ENCODE assay signal across 8 cellular contexts in genomic region chrX:52935469-52935783, GRCh38. TPM values are rescaled to one million over a fixed set of nuclear protein-coding genes. Genes with fewer than 3 reads are reported as not detected.
DNase-seq lines count a peak whose midpoint lies in the region; ATAC-seq and TF ChIP-seq lines count a peak whose summit lies in the region.
"Not testable (repeated sequence)": the region's sequence is repeated elsewhere in the genome, so short reads cannot be mapped to it uniquely, and the experiment has no call there.

No MANE protein-coding gene starts in this region.

- H4K20me1 ChIP-seq in Karpas-422 (ENCODE audit: insufficient read depth, low read depth, low read length), result not testable (repeated sequence)

- peak; percentile 11 for TF ChIP-seq CTCF in GM13977 (IDR thresholded peaks at IDR 0.05; ENCODE audit: extremely low read depth, insufficient read depth, missing control alignments)
- TF ChIP-seq CTCF in cardiac fibroblast (IDR thresholded peaks at IDR 0.05; ENCODE audit: low read depth, low read length); glutamatergic neuron (IDR thresholded peaks at IDR 0.05; ENCODE audit: partially characterized antibody, unreplicated experiment); vagina (IDR thresholded peaks at IDR 0.05): not testable (repeated sequence)

- not testable (repeated sequence) for H3K27me3 Mint-ChIP-seq in activated CD4-positive, alpha-beta memory T cell treated with anti-CD3 and anti-CD28 coated beads for 36 hours; memory B cell
- H3K27me3 Mint-ChIP-seq in glutamatergic neuron (ENCODE audit: unreplicated experiment), result peaks cover 10% of the 10 kb centered on the region

- not testable (repeated sequence) for H3K4me1 Mint-ChIP-seq in activated CD4-positive, alpha-beta memory T cell treated with anti-CD3 and anti-CD28 coated beads for 36 hours (ENCODE audit: low read depth); glutamatergic neuron (ENCODE audit: low read depth, unreplicated experiment); memory B cell

- not testable (repeated sequence) for H3K9me3 Mint-ChIP-seq in activated CD4-positive, alpha-beta memory T cell treated with anti-CD3 and anti-CD28 coated beads for 36 hours; glutamatergic neuron (ENCODE audit: unreplicated experiment); memory B cell

- intact Hi-C loops in activated CD4-positive, alpha-beta memory T cell treated with anti-CD3 and anti-CD28 coated beads for 36 hours (cut with micrococcal nuclease); vagina (cut with DNase I): not testable (repeated sequence)

- not testable (repeated sequence) for H3K27me3 ChIP-seq in Karpas-422 (ENCODE audit: low read length); vagina

- peak overlapping the region; percentile 83 for H3K4me3 Mint-ChIP-seq in activated CD4-positive, alpha-beta memory T cell treated with anti-CD3 and anti-CD28 coated beads for 36 hours
- H3K4me3 Mint-ChIP-seq in glutamatergic neuron (ENCODE audit: unreplicated experiment) (peak overlapping the region; percentile 91), memory B cell (peak overlapping the region; percentile 98)

- H3K4me2 ChIP-seq in Karpas-422 (ENCODE audit: low read depth, low read length, poor library complexity, severe bottlenecking), result peak overlapping the region; percentile 91

- H3K4me3 ChIP-seq in Karpas-422 (ENCODE audit: low read length) (peak overlapping the region; percentile 86), cardiac fibroblast (replicated peaks in 1 of 2; ENCODE audit: low read depth in 2 of 2, low read length in 2 of 2) (peak overlapping the region; percentile 63 to 70), vagina (peak overlapping the region; percentile 70 to 76)

- peak overlapping the region; percentile 70; the same call in 1 of the 2 replicates for H2AFZ ChIP-seq in Karpas-422 (ENCODE audit: low read length)

- CTCF ChIA-PET in activated CD4-positive, alpha-beta memory T cell treated with anti-CD3 and anti-CD28 coated beads for 36 hours (lab: Charles Lee), result interaction anchor here (0.7 to 0.8 kb wide), 3 partner anchors 14 to 60 kb away, joined by 4 to 7 read pairs (median 4); no protein-coding TSS in a partner anchor

- POLR2A ChIA-PET in activated CD4-positive, alpha-beta memory T cell treated with anti-CD3 and anti-CD28 coated beads for 36 hours (lab: Charles Lee), result interaction anchor here (0.7 kb wide), 1 partner anchor 60 kb away, joined by 3 read pairs; no protein-coding TSS in a partner anchor

- not testable (repeated sequence) for H3K36me3 ChIP-seq in Karpas-422 (ENCODE audit: insufficient read depth, low read length); vagina

- H3K4me1 ChIP-seq in Karpas-422 (ENCODE audit: low read length), result peaks cover 17% of the 10 kb centered on the region
- not testable (repeated sequence) for H3K4me1 ChIP-seq in vagina

- not testable (repeated sequence) for H3K9me3 ChIP-seq in Karpas-422 (ENCODE audit: low read length); vagina

- H3K9ac ChIP-seq in Karpas-422 (ENCODE audit: low read length), result peak overlapping the region; percentile 92

- H3K27ac Mint-ChIP-seq in activated CD4-positive, alpha-beta memory T cell treated with anti-CD3 and anti-CD28 coated beads for 36 hours, result peak overlapping the region; percentile 97
- H3K27ac Mint-ChIP-seq in glutamatergic neuron (ENCODE audit: unreplicated experiment) (peak overlapping the region; percentile 97), memory B cell (peak overlapping the region; percentile 100)

- H3K9me2 ChIP-seq in Karpas-422 (replicated peaks; ENCODE audit: insufficient read depth, low read length), result not testable (repeated sequence)

- not testable (repeated sequence) for H3K36me3 Mint-ChIP-seq in activated CD4-positive, alpha-beta memory T cell treated with anti-CD3 and anti-CD28 coated beads for 36 hours; glutamatergic neuron (ENCODE audit: unreplicated experiment); memory B cell

- H3K79me2 ChIP-seq in Karpas-422 (ENCODE audit: low read length), result not testable (repeated sequence)

- ATAC-seq in memory B cell (ENCODE audit: low read depth), result not testable (repeated sequence)

- H3K27ac ChIP-seq in Karpas-422 (ENCODE audit: low read length) (peak overlapping the region; percentile 90), vagina (peak overlapping the region; percentile 97)

- not testable (repeated sequence) for TF ChIP-seq POLR2A in vagina (IDR thresholded peaks at IDR 0.05)

- in situ Hi-C loops in GM13977 (cut with MboI; ENCODE audit: low pct_unique_long_range_greater_than_20kb, low sequenced_read_pairs, unreplicated experiment), result not testable (repeated sequence)

- not testable (repeated sequence) for DNase-seq in GM13977 (ENCODE audit: low spot score); activated CD4-positive, alpha-beta memory T cell treated with anti-CD3 and anti-CD28 coated beads for 36 hours; cardiac fibroblast (ENCODE audit: low read depth in 2 of 2); glutamatergic neuron; memory B cell (ENCODE audit: low spot score in 2 of 2); vagina (ENCODE audit: extremely low spot score in 2 of 2)
- DNase-seq in Karpas-422, result peak; percentile 51
- DNase-seq in renal cortical epithelial cell (ENCODE audit: low read depth), result peak; percentile 17

RNA-seq across cellular contexts. Expression of gene FAM156A, which starts 22.9 kb away (rescaled TPM):
- 7.2 and 22.1 TPM in 2 replicates for total RNA-seq in Karpas-422 (2014; rRNA removed; shearing (Covaris generic); ENCODE audit: low replicate concordance)
- 10 to 100 TPM; 19.0 to 19.5 TPM for total RNA-seq in activated CD4-positive, alpha-beta memory T cell treated with anti-CD3 and anti-CD28 coated beads for 36 hours
- 22.1 TPM for total RNA-seq in glutamatergic neuron (ENCODE audit: unreplicated experiment)
- total RNA-seq in renal cortical epithelial cell, result 3.5 and 10.5 TPM in 2 replicates
- total RNA-seq in vagina, result 14.7 TPM

RNA-seq across cellular contexts. Expression of gene FAM156B, which starts 38.3 kb away (rescaled TPM):
- 10.2 and 15.0 TPM in 2 replicates for total RNA-seq in Karpas-422 (2014; rRNA removed; shearing (Covaris generic); ENCODE audit: low replicate concordance)
- 10 to 100 TPM; 13.0 to 14.2 TPM for total RNA-seq in activated CD4-positive, alpha-beta memory T cell treated with anti-CD3 and anti-CD28 coated beads for 36 hours
- total RNA-seq in glutamatergic neuron (ENCODE audit: unreplicated experiment) (11.8 TPM), renal cortical epithelial cell (13.7 and 14.8 TPM in 2 replicates), vagina (18.7 TPM)
